ENCODE assay signal across 20 cellular contexts in the genomic region with DNA sequence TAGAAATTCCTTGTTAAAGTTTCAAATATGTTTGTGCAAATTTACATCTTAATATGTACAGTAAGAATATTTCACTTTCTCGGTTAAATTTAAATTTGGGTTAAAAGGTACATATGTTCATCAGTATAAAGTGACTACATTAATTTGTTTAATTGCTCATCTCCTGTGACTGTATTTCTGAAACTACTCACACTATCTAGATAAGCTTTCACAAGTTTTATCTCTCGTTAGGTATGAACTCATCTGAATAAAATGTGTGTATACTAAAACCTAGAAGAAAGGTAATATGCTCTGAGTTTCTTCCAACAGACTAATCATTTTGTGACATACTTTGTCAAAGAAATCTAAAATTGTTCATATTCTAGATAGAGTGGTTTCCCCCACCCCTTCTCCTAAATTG.
DNase-seq lines count a peak whose midpoint lies in the region; ATAC-seq and TF ChIP-seq lines count a peak whose summit lies in the region.
"Had no signal": no experiment of that assay in that cellular context is flagged by ENCODE, and none has a peak within 500 bp of the region (broad histone marks: within the 10 kb centered on the region; RNA-seq: fewer than 3 reads in every experiment).

No MANE protein-coding gene starts in this region.

- no peak overlapping the region for H2AFZ ChIP-seq in PC-3 (ENCODE audit: low read length)
- H2AFZ ChIP-seq: GM23248 had no signal

- intact Hi-C loops in PC-3 (cut with micrococcal nuclease) = no loop called here

- ATAC-seq in activated CD4-positive, CD25-positive, alpha-beta regulatory T cell treated with anti-CD3 and anti-CD28 coated beads, Interleukin-2, amount 50 U/mL, for 24 hours = peak; percentile 17 to 32
- ATAC-seq in PC-3 (peak; percentile 78), omental fat pad (ENCODE audit: low FRiP score) (peak; percentile 63), GM18909 (IDR thresholded peaks at IDR 0.05; ENCODE audit: poor library complexity, unreplicated experiment) (no peak), HG03521 (IDR thresholded peaks at IDR 0.05; ENCODE audit: unreplicated experiment) (no peak)
- ATAC-seq: CD8-positive, alpha-beta T cell; GM12878 had no signal

- CTCF ChIA-PET in PC-3 (lab: Charles Lee) = no interaction called here

- peaks cover 8% of the 10 kb centered on the region; the same call in 1 of the 2 replicates for H3K4me1 ChIP-seq in PC-3 (ENCODE audit: insufficient read depth, low read length)
- H3K4me1 ChIP-seq: BLaER1, Caco-2 had no signal

- no TSS peak for BruUV-seq in PC-3 (replicated peaks; lab: Mats Ljungman, UMichigan)

- H3K9me3 ChIP-seq in PC-3 (ENCODE audit: low read length) = no peaks in the 10 kb centered on the region
- H3K9me3 ChIP-seq: Caco-2 had no signal

- no peaks in the 10 kb centered on the region for H3K9me2 ChIP-seq in PC-3 (replicated peaks; ENCODE audit: low read length)

- H3K79me2 ChIP-seq in PC-3 (ENCODE audit: low read length) = no peaks in the 10 kb centered on the region

- no peak for DNase-seq in activated CD4-positive, CD25-positive, alpha-beta regulatory T cell (lab: John Stamatoyannopoulos, UW)
- DNase-seq in PC-3 (peak; percentile 25), epithelial cell of esophagus (ENCODE audit: low read depth) (peak; percentile 16), omental fat pad (ENCODE audit: low spot score) (no peak), NCI-H1417 treated with DMSO at 0.1 percent for 48 hours (lab: John Stamatoyannopoulos, UW) (no peak)
- DNase-seq: Caco-2; CD4-positive, CD25-positive, alpha-beta regulatory T cell; CD8-positive, alpha-beta T cell; DMS153; DND-41; GM23248; H7; HCEC 1CT had no signal

- H3K36me3 ChIP-seq in PC-3 (ENCODE audit: low read depth, low read length) = no peaks in the 10 kb centered on the region
- H3K36me3 ChIP-seq: BLaER1 had no signal

- H3K27ac ChIP-seq in PC-3 (ENCODE audit: low read length) = no peak overlapping the region
- H3K27ac ChIP-seq: 22Rv1, BLaER1, C4-2B, GM23248 had no signal

- H4K20me1 ChIP-seq in PC-3 (ENCODE audit: low read length) = no peaks in the 10 kb centered on the region
- H4K20me1 ChIP-seq: BLaER1 had no signal

- no peaks in the 10 kb centered on the region for H3K27me3 ChIP-seq in PC-3 (ENCODE audit: low read length)
- H3K27me3 ChIP-seq: BLaER1 had no signal

- no peak for TF ChIP-seq CTCF in PC-3 (conservative IDR thresholded peaks at IDR 0.05; ENCODE audit: low read depth, low read length)
- TF ChIP-seq CTCF in epithelial cell of esophagus (IDR thresholded peaks at IDR 0.05; ENCODE audit: insufficient read depth, low read depth, low read length, missing control alignments) = no peak
- no peak for TF ChIP-seq CTCF in omental fat pad (IDR thresholded peaks at IDR 0.05)

- no peaks in the 10 kb centered on the region for H3F3A ChIP-seq in PC-3 (ENCODE audit: low read length, unreplicated experiment)

- no peak overlapping the region for H3K4me3 ChIP-seq in PC-3 (ENCODE audit: low read length)
- no peak overlapping the region for H3K4me3 ChIP-seq in epithelial cell of esophagus (ENCODE audit: low read length)
- H3K4me3 ChIP-seq: BLaER1, GM12878, GM23248 had no signal

- POLR2A ChIA-PET in PC-3 (lab: Charles Lee; ENCODE audit: unreplicated experiment) = no interaction called here

- no peak overlapping the region for H3K9ac ChIP-seq in PC-3 (ENCODE audit: low read length)
- H3K9ac ChIP-seq: BLaER1, GM23248 had no signal

- H3K4me2 ChIP-seq in PC-3 (ENCODE audit: low read length) = no peak overlapping the region
- H3K4me2 ChIP-seq: BLaER1 had no signal

Comparison
In these comparisons a context has a peak if more than half of its experiments do, and no peak if none do; other contexts are left out.
1. ATAC-seq: peak in activated CD4-positive, CD25-positive, alpha-beta regulatory T cell treated with anti-CD3 and anti-CD28 coated beads, Interleukin-2, amount 50 U/mL, for 24 hours (2 of 2), PC-3 (single experiment) and omental fat pad (single experiment); none in GM18909 (single experiment) and HG03521 (single experiment).
2. DNase-seq: peak in PC-3 (single experiment) and epithelial cell of esophagus (single experiment); none in activated CD4-positive, CD25-positive, alpha-beta regulatory T cell (0 of 4), omental fat pad (single experiment) and NCI-H1417 treated with DMSO at 0.1 percent for 48 hours (single experiment).